ENCODE assay signal across 20 cellular contexts in the genomic region with DNA sequence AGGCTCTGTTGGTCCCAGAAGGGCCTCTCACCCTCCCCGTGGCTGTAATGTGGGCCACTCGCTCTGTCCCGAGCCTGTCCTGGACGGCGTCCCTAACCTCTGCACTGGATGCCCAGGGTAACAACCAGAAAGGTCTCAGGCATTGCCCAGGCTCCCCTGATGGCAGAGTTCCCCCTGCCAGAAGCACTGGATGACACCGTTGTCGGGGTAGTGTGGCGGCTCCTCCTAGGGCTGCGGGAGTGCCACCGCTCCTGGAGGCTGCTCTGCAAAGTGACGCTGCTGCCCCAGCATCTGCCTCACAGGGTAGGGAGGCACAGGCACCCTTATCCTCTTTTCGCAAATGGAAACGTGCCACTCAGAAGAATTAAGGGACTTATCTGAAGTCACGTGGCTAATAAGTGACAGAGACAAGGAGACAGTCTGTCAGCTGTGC. TPM values are rescaled to one million over a fixed set of nuclear protein-coding genes. Genes with fewer than 3 reads are reported as not detected.
DNase-seq lines count a peak whose midpoint lies in the region; ATAC-seq and TF ChIP-seq lines count a peak whose summit lies in the region.
"Had no signal": no experiment of that assay in that cellular context is flagged by ENCODE, and none has a peak within 500 bp of the region (broad histone marks: within the 10 kb centered on the region; RNA-seq: fewer than 3 reads in every experiment).

No MANE protein-coding gene starts in this region.

- H3K4me1 Mint-ChIP-seq in activated T-cell treated with anti-CD3 and anti-CD28 coated beads, Interleukin-2, amount 50 U/mL, for 72 hours (ENCODE audit: low read depth): peaks cover 13% of the 10 kb centered on the region
- H3K4me1 Mint-ChIP-seq in stimulated activated effector memory CD8-positive, alpha-beta T cell treated with anti-CD3 and anti-CD28 coated beads, Interleukin-12 subunit alpha, Interleukin-12 subunit beta, amount 100 ng/mL, for 72 hours: peaks cover 10% of the 10 kb centered on the region

- no peaks in the 10 kb centered on the region for H3K9me3 Mint-ChIP-seq in activated T-cell treated with anti-CD3 and anti-CD28 coated beads, Interleukin-2, amount 50 U/mL, for 72 hours
- no peaks in the 10 kb centered on the region for H3K9me3 Mint-ChIP-seq in stimulated activated effector memory CD8-positive, alpha-beta T cell treated with anti-CD3 and anti-CD28 coated beads, Interleukin-12 subunit alpha, Interleukin-12 subunit beta, amount 100 ng/mL, for 72 hours

- H3K9me3 ChIP-seq in left lung: no peaks in the 10 kb centered on the region
- no peaks in the 10 kb centered on the region for H3K9me3 ChIP-seq in testis
- H3K9me3 ChIP-seq: A549, adrenal gland had no signal

- H3K4me3 Mint-ChIP-seq in activated T-cell treated with anti-CD3 and anti-CD28 coated beads, Interleukin-2, amount 50 U/mL, for 72 hours: no peak overlapping the region
- no peak overlapping the region for H3K4me3 Mint-ChIP-seq in stimulated activated effector memory CD8-positive, alpha-beta T cell treated with anti-CD3 and anti-CD28 coated beads, Interleukin-12 subunit alpha, Interleukin-12 subunit beta, amount 100 ng/mL, for 72 hours
- H3K4me3 Mint-ChIP-seq: CD4-positive, CD25-positive, alpha-beta regulatory T cell; H9 had no signal

- peaks cover 6 to 25% of the 10 kb centered on the region in 2 donors for H3K36me3 Mint-ChIP-seq in activated T-cell treated with anti-CD3 and anti-CD28 coated beads, Interleukin-2, amount 50 U/mL, for 72 hours (ENCODE audit: insufficient read depth in 2 of 2)
- peaks cover 100% of the 10 kb centered on the region for H3K36me3 Mint-ChIP-seq in stimulated activated effector memory CD8-positive, alpha-beta T cell treated with anti-CD3 and anti-CD28 coated beads, Interleukin-12 subunit alpha, Interleukin-12 subunit beta, amount 100 ng/mL, for 72 hours

- TF ChIP-seq CTCF in dorsolateral prefrontal cortex (IDR thresholded peaks at IDR 0.05 in 54 of 56, conservative IDR thresholded peaks at IDR 0.05 in 2 of 56; ENCODE audit: low read depth in 1 of 56, partially characterized antibody in 56 of 56) (no peak), left lung (IDR thresholded peaks at IDR 0.05) (no peak), testis (IDR thresholded peaks at IDR 0.05) (no peak)

- H3K27ac Mint-ChIP-seq in activated T-cell treated with anti-CD3 and anti-CD28 coated beads, Interleukin-2, amount 50 U/mL, for 72 hours: no peak overlapping the region
- H3K27ac Mint-ChIP-seq in stimulated activated effector memory CD8-positive, alpha-beta T cell treated with anti-CD3 and anti-CD28 coated beads, Interleukin-12 subunit alpha, Interleukin-12 subunit beta, amount 100 ng/mL, for 72 hours: peak overlapping the region; percentile 90

- intact Hi-C loops in dorsolateral prefrontal cortex (cut with DNase I) (no loop called here), left lung (cut with DNase I) (no loop called here), testis (cut with DNase I; ENCODE audit: low total_unique reads) (no loop called here)

- TF ChIP-seq POLR2A in testis (IDR thresholded peaks at IDR 0.05): no peak

- 79 to 90% methylated on average over 8 to 13 of the region's 14 CpGs for WGBS in testis, 2 donors

- H3K27ac ChIP-seq in dorsolateral prefrontal cortex (peak overlapping the region in 38 of 59 donors; percentile 2 to 75 (median 42)), left lung (no peak overlapping the region), testis (no peak overlapping the region)
- H3K27ac ChIP-seq: A549, adrenal gland had no signal

- no peaks in the 10 kb centered on the region for H3K4me1 ChIP-seq in left lung
- H3K4me1 ChIP-seq in testis: no peaks in the 10 kb centered on the region
- H3K4me1 ChIP-seq: A549, adrenal gland had no signal

- H3K36me3 ChIP-seq in left lung: peaks cover 6 to 100% of the 10 kb centered on the region in 2 donors
- peaks cover 6% of the 10 kb centered on the region for H3K36me3 ChIP-seq in testis (ENCODE audit: low read depth, missing control alignments)

- no peak overlapping the region for H3K4me3 ChIP-seq in dorsolateral prefrontal cortex
- H3K4me3 ChIP-seq in left lung: no peak overlapping the region
- no peak overlapping the region for H3K4me3 ChIP-seq in testis
- H3K4me3 ChIP-seq: A549, adrenal gland had no signal

- no peak for DNase-seq in activated T-cell treated with anti-CD3 and anti-CD28 coated beads, Interleukin-2, amount 50 U/mL, for 72 hours
- DNase-seq in activated T-cell treated with anti-CD3 and anti-CD28 coated beads, Interleukin-2, amount 50 U/mL, for 48 hours: no peak
- DNase-seq in dorsolateral prefrontal cortex (peak in 1 of 10 donors; percentile 43), left lung (no peak), testis (no peak), NCI-H1417 treated with DMSO at 0.1 percent for 48 hours (lab: John Stamatoyannopoulos, UW) (no peak), AG08395 (ENCODE audit: low spot score) (no peak)
- DNase-seq in stimulated activated effector memory CD8-positive, alpha-beta T cell treated with anti-CD3 and anti-CD28 coated beads, Interleukin-12 subunit alpha, Interleukin-12 subunit beta, amount 100 ng/mL, for 72 hours (ENCODE audit: low spot score in 2 of 2): no peak
- DNase-seq: activated CD4-positive, alpha-beta T cell treated with anti-CD3 and anti-CD28 coated beads for 1 hour; activated T-cell treated with anti-CD3 and anti-CD28 coated beads for 4 hours; adrenal gland; CD4-positive, CD25-positive, alpha-beta regulatory T cell; central memory CD4-positive, alpha-beta T cell; EL; H9; NCI-H2171; NK-92 treated with Interleukin-12 subunit alpha and Interleukin-12 subunit beta, amount 100 ng/mL, for 24 hours; SHP77; stimulated activated CD4-positive, alpha-beta T cell treated with anti-CD3 and anti-CD28 coated beads, Interleukin-4, amount 100 ng/mL, for 1 hour had no signal

- H3K27me3 ChIP-seq in dorsolateral prefrontal cortex: no peaks in the 10 kb centered on the region
- H3K27me3 ChIP-seq in left lung: no peaks in the 10 kb centered on the region
- no peaks in the 10 kb centered on the region for H3K27me3 ChIP-seq in testis
- H3K27me3 ChIP-seq: adrenal gland had no signal

- ATAC-seq in activated T-cell treated with anti-CD3 and anti-CD28 coated beads, Interleukin-2, amount 50 U/mL, for 72 hours (replicated peaks in 1 of 2): peak; percentile 15
- ATAC-seq in left lung: peak; percentile 17
- no peak for ATAC-seq in stimulated activated effector memory CD8-positive, alpha-beta T cell treated with anti-CD3 and anti-CD28 coated beads, Interleukin-12 subunit alpha, Interleukin-12 subunit beta, amount 100 ng/mL, for 72 hours

- no peaks in the 10 kb centered on the region for H3K27me3 Mint-ChIP-seq in activated T-cell treated with anti-CD3 and anti-CD28 coated beads, Interleukin-2, amount 50 U/mL, for 72 hours (ENCODE audit: low read depth)
- H3K27me3 Mint-ChIP-seq: CD4-positive, CD25-positive, alpha-beta regulatory T cell had no signal

RNA-seq across cellular contexts. Expression of gene MPHOSPH8, which starts 32.0 kb away (rescaled TPM):
- total RNA-seq in activated T-cell treated with anti-CD3 and anti-CD28 coated beads, Interleukin-2, amount 50 U/mL, for 72 hours: 10 to 100 TPM; 58.3 to 59.3 TPM
- total RNA-seq in dorsolateral prefrontal cortex: 100 to 1,000 TPM in 2 of 120 experiments, 10 to 100 TPM in 118; 55.4 to 102 (median 72.7) TPM
- total RNA-seq in left lung: 10 to 100 TPM; 30.9 to 32.4 TPM
- 10 to 100 TPM; 31.0 to 39.2 TPM for total RNA-seq in testis
- polyA plus RNA-seq in testis (ENCODE audit: insufficient read depth, low read depth, low replicate concordance): 12.3 TPM

Comparison
In these comparisons a context has a peak if more than half of its experiments do, and no peak if none do; other contexts are left out.
1. H3K27ac ChIP-seq: peak in dorsolateral prefrontal cortex (38 of 59); none in left lung (0 of 2) and testis (0 of 2).